In genomic region chr16:49094471-49094870, GRCh38 we compare ENCODE assay signal across 21 cellular contexts.
DNase-seq lines count a peak whose midpoint lies in the region; TF ChIP-seq lines count a peak whose summit lies in the region.
"Had no signal": no experiment of that assay in that cellular context is flagged by ENCODE, and none has a peak within 500 bp of the region (broad histone marks: within the 10 kb centered on the region; RNA-seq: fewer than 3 reads in every experiment).

No MANE protein-coding gene starts in this region.

- no peaks in the 10 kb centered on the region for H3K36me3 Mint-ChIP-seq in MCF 10A (ENCODE audit: insufficient read depth, unreplicated experiment)

- H3K27ac Mint-ChIP-seq in MCF 10A (ENCODE audit: low read depth, unreplicated experiment), result no peak overlapping the region
- H3K27ac Mint-ChIP-seq: CD4-positive, alpha-beta T cell had no signal

- DNase-seq in esophagus muscularis mucosa (ENCODE audit: extremely low spot score) (peak; percentile 37), midbrain (lab: John Stamatoyannopoulos, UW) (peak; percentile 20), MCF 10A (ENCODE audit: unreplicated experiment) (no peak), LoVo (ENCODE audit: low spot score) (no peak), activated T-cell treated with anti-CD3 and anti-CD28 coated beads for 4 hours (no peak)
- DNase-seq: CD4-positive, alpha-beta T cell; COR-L47; DMS79 treated with DMSO at 0.1 percent for 48 hours; KG1; NCI-H1105 treated with DMSO at 0.1 percent for 48 hours; NCI-H2029 treated with DMSO at 0.1 percent for 48 hours; NCI-H446 treated with DMSO at 0.1 percent for 48 hours; NCI-H774; NK-92 treated with Interleukin-12 subunit alpha and Interleukin-12 subunit beta, amount 100 ng/mL, for 24 hours; SHP77 treated with DMSO at 0.1 percent for 48 hours; SK-N-SH had no signal

- H3K4me1 ChIP-seq in esophagus muscularis mucosa, result peaks cover 0 to 5% (median 0%) of the 10 kb centered on the region in 4 donors
- H3K4me1 ChIP-seq: BLaER1 had no signal

- H3K27me3 Mint-ChIP-seq in MCF 10A (ENCODE audit: insufficient read depth, unreplicated experiment), result peaks cover 49% of the 10 kb centered on the region
- H3K27me3 Mint-ChIP-seq: CD4-positive, alpha-beta T cell had no signal

- intact Hi-C loops in esophagus muscularis mucosa (cut with DNase I), result no loop called here
- intact Hi-C loops in MCF 10A (cut with micrococcal nuclease), result no loop called here

- no peak overlapping the region for H3K4me3 ChIP-seq in esophagus muscularis mucosa
- H3K4me3 ChIP-seq: BLaER1, GM12878 had no signal

- TF ChIP-seq EP300 in esophagus muscularis mucosa (IDR thresholded peaks at IDR 0.05), result no peak

- 56% methylated on average over 2 of the region's 2 CpGs for WGBS in esophagus muscularis mucosa

- H3K4me3 Mint-ChIP-seq in MCF 10A (ENCODE audit: unreplicated experiment), result no peak overlapping the region
- H3K4me3 Mint-ChIP-seq: CD4-positive, alpha-beta T cell had no signal

- H3K27ac ChIP-seq in angular gyrus (ENCODE audit: low read depth, low read length) (peak overlapping the region; percentile 77), esophagus muscularis mucosa (replicated peaks in 1 of 4) (no peak overlapping the region), temporal lobe (ENCODE audit: low read depth, low read length) (peak overlapping the region; percentile 84)
- H3K27ac ChIP-seq: BLaER1, RWPE1 had no signal

- no TSS peak for BruUV-seq in MCF 10A (replicated peaks; lab: Mats Ljungman, UMichigan)

- CTCF ChIA-PET in MCF 10A (lab: Yijun Ruan, JAX), result interaction anchor here (0.6 to 0.7 kb wide), 2 partner anchors 41 to 286 kb away, joined by 3 to 4 read pairs; no protein-coding TSS in a partner anchor

- H3K27me3 ChIP-seq in esophagus muscularis mucosa, result peaks cover 0 to 3% (median 0%) of the 10 kb centered on the region in 4 donors
- H3K27me3 ChIP-seq: BLaER1 had no signal

- POLR2A ChIA-PET in MCF 10A (lab: Yijun Ruan, JAX), result no interaction called here

- TF ChIP-seq POLR2A in esophagus muscularis mucosa (IDR thresholded peaks at IDR 0.05; ENCODE audit: low read depth), result no peak

- no peaks in the 10 kb centered on the region for H3K9me3 Mint-ChIP-seq in MCF 10A (ENCODE audit: unreplicated experiment)
- H3K9me3 Mint-ChIP-seq: CD4-positive, alpha-beta T cell had no signal

- TF ChIP-seq CTCF in esophagus muscularis mucosa (IDR thresholded peaks at IDR 0.05), result no peak
- no peak for TF ChIP-seq CTCF in MCF 10A (IDR thresholded peaks at IDR 0.05; ENCODE audit: unreplicated experiment)

- no peaks in the 10 kb centered on the region for H3K9me3 ChIP-seq in esophagus muscularis mucosa
- H3K9me3 ChIP-seq: BLaER1, SK-N-SH had no signal

- H3K36me3 ChIP-seq in esophagus muscularis mucosa, result no peaks in the 10 kb centered on the region
- H3K36me3 ChIP-seq: BLaER1 had no signal

- no peaks in the 10 kb centered on the region for H3K4me1 Mint-ChIP-seq in MCF 10A (ENCODE audit: insufficient read depth, unreplicated experiment)

Comparison
In these comparisons a context has a peak if more than half of its experiments do, and no peak if none do; other contexts are left out.
1. H3K27ac ChIP-seq: peak in angular gyrus (single experiment) and temporal lobe (single experiment); none in esophagus muscularis mucosa (0 of 4).
2. DNase-seq: peak in esophagus muscularis mucosa (single experiment) and midbrain (single experiment); none in MCF 10A (single experiment), LoVo (single experiment) and activated T-cell treated with anti-CD3 and anti-CD28 coated beads for 4 hours (single experiment).